Comparison of ENCODE assay signal across 26 cellular contexts in the genomic region with DNA sequence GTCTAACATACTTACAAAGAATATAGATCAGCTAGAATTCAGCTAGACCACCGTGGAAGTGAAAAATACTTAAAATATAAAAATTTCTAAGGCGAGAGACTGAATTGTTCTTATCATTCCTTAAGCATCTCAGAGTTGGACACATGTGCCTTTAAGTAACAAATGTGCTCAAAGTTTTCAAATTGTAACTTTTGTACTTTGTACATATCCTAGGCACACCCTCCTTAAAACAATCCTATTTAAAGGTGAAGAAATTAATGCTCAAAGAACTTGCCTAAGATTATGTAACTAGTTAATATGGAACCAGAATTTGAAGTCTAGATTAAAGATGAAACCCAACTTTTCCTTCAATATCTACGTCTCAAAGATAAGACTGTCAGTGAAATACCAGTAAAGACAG.
"Had no signal": no experiment of that assay in that cellular context is flagged by ENCODE, and none has a peak within 500 bp of the region (broad histone marks: within the 10 kb centered on the region; RNA-seq: fewer than 3 reads in every experiment).

No MANE protein-coding gene starts in this region.

- H3K27ac ChIP-seq: brain microvascular endothelial cell, esophagus muscularis mucosa, foreskin keratinocyte, heart right ventricle, left lung, lower lobe of right lung, parathyroid adenoma, psoas muscle, right atrium auricular region, testis, uterus had no signal

- H3K27me3 ChIP-seq: brain microvascular endothelial cell, esophagus muscularis mucosa, foreskin keratinocyte, heart right ventricle, left lung, right atrium auricular region, spleen, testis, uterus had no signal

- H3K36me3 ChIP-seq: right atrium auricular region, uterus had no signal

- ATAC-seq: foreskin keratinocyte, heart right ventricle, left lung, lower lobe of right lung, psoas muscle had no signal

- H3K4me1 ChIP-seq: esophagus muscularis mucosa, psoas muscle, right atrium auricular region, uterus had no signal

- H3K9ac ChIP-seq: parathyroid adenoma had no signal

- H3K4me3 ChIP-seq: esophagus muscularis mucosa, heart right ventricle, left lung, lower lobe of right lung, psoas muscle, right atrium auricular region, spleen, testis, uterus had no signal

- H3K9me3 ChIP-seq: esophagus muscularis mucosa, heart right ventricle, left lung, lower lobe of right lung, psoas muscle, right atrium auricular region, spleen, testis, uterus had no signal

- H2AFZ ChIP-seq: parathyroid adenoma had no signal

- DNase-seq: activated CD4-positive, alpha-beta T cell treated with anti-CD3 and anti-CD28 coated beads for 48 hours; activated CD4-positive, alpha-beta T cell treated with anti-CD3 and anti-CD28 coated beads, Interleukin-2, amount 50 U/mL, for 48 hours; activated CD8-positive, alpha-beta memory T cell treated with anti-CD3 and anti-CD28 coated beads for 24 hours; activated effector memory CD4-positive, alpha-beta T cell treated with Interleukin-2 at 50 U/mL for 16 hours; activated naive CD4-positive, alpha-beta T cell treated with Interleukin-2 at 50 U/mL for 16 hours; amniotic stem cell; brain microvascular endothelial cell; dermis blood vessel endothelial cell; effector CD4-positive, alpha-beta T cell; foreskin keratinocyte; heart right ventricle; kidney glomerular epithelial cell; left lung; lower lobe of right lung; mesendoderm; occipital lobe; psoas muscle; spleen; stimulated activated naive CD4-positive, alpha-beta T cell; T-helper 1 cell; testis; trophoblast cell; uterus had no signal
